9 cellular contexts compared by ENCODE assay signal in genomic region chr17:29614345-29615047, GRCh38. TPM values are rescaled to one million over a fixed set of nuclear protein-coding genes. Genes with fewer than 3 reads are reported as not detected.
DNase-seq lines count a peak whose midpoint lies in the region; ATAC-seq and TF ChIP-seq lines count a peak whose summit lies in the region.
"Had no signal": no experiment of that assay in that cellular context is flagged by ENCODE, and none has a peak within 500 bp of the region (broad histone marks: within the 10 kb centered on the region; RNA-seq: fewer than 3 reads in every experiment).

No MANE protein-coding gene starts in this region.

- peak overlapping the region in 1 of 7 donors; percentile 56 for H3K27ac Mint-ChIP-seq in CD14-positive monocyte
- H3K27ac Mint-ChIP-seq in chondrocyte (ENCODE audit: unreplicated experiment): peak overlapping the region; percentile 65
- H3K27ac Mint-ChIP-seq in nephron progenitor cell: no peak overlapping the region

- no peak overlapping the region for H2AFZ ChIP-seq in Karpas-422 (ENCODE audit: low read length)

- H3K36me3 ChIP-seq in Karpas-422 (ENCODE audit: insufficient read depth, low read length): no peaks in the 10 kb centered on the region
- H3K36me3 ChIP-seq: tibial artery had no signal

- peaks cover 0 to 7% (median 1%) of the 10 kb centered on the region in 7 donors for H3K9me3 Mint-ChIP-seq in CD14-positive monocyte
- H3K9me3 Mint-ChIP-seq in chondrocyte (ENCODE audit: low read depth): no peaks in the 10 kb centered on the region
- no peaks in the 10 kb centered on the region for H3K9me3 Mint-ChIP-seq in nephron progenitor cell

- no peaks in the 10 kb centered on the region for H3K79me2 ChIP-seq in Karpas-422 (ENCODE audit: low read length)

- H3K9me2 ChIP-seq in Karpas-422 (replicated peaks; ENCODE audit: insufficient read depth, low read length): no peaks in the 10 kb centered on the region

- intact Hi-C loops in CD14-positive monocyte (cut with micrococcal nuclease): loop anchor here in 1 of 2 donors (2.0 to 10.0 kb wide), 2 partner anchors 26 to 50 kb away; partner anchors contain the start of genes ABHD15, GIT1 and TP53I13

- H3K27me3 Mint-ChIP-seq in CD14-positive monocyte (ENCODE audit: low read depth in 3 of 3): peaks cover 38 to 68% (median 44%) of the 10 kb centered on the region in 3 donors
- H3K27me3 Mint-ChIP-seq in chondrocyte (ENCODE audit: low read depth): peaks cover 2% of the 10 kb centered on the region
- peaks cover 60% of the 10 kb centered on the region for H3K27me3 Mint-ChIP-seq in nephron progenitor cell (ENCODE audit: low read depth, poor library complexity)

- no peak for ATAC-seq in HG02610 (IDR thresholded peaks at IDR 0.05; ENCODE audit: unreplicated experiment)

- H3K4me2 ChIP-seq in Karpas-422 (ENCODE audit: low read depth, low read length, poor library complexity, severe bottlenecking): peak overlapping the region; percentile 56

- peak overlapping the region; percentile 83 to 92 for H3K4me3 Mint-ChIP-seq in CD14-positive monocyte
- peak overlapping the region; percentile 35 for H3K4me3 Mint-ChIP-seq in chondrocyte (ENCODE audit: unreplicated experiment)
- peak overlapping the region; percentile 51 for H3K4me3 Mint-ChIP-seq in nephron progenitor cell

- no peak overlapping the region for H3K9ac ChIP-seq in Karpas-422 (ENCODE audit: low read length)

- DNase-seq in CD14-positive monocyte (ENCODE audit: low spot score): no peak
- DNase-seq in Karpas-422: no peak
- no peak for DNase-seq in chondrocyte (ENCODE audit: low spot score)
- DNase-seq in nephron progenitor cell: no peak
- no peak for DNase-seq in dermis blood vessel endothelial cell
- DNase-seq in GM03348 (ENCODE audit: low spot score): no peak
- no peak for DNase-seq in occipital lobe (lab: John Stamatoyannopoulos, UW)

- no peaks in the 10 kb centered on the region for H3K9me3 ChIP-seq in Karpas-422 (ENCODE audit: low read length)
- H3K9me3 ChIP-seq: tibial artery had no signal

- H3K36me3 Mint-ChIP-seq in CD14-positive monocyte (no peaks in the 10 kb centered on the region), chondrocyte (ENCODE audit: low read depth) (no peaks in the 10 kb centered on the region), nephron progenitor cell (ENCODE audit: low read depth) (no peaks in the 10 kb centered on the region)

- no peaks in the 10 kb centered on the region for H3K27me3 ChIP-seq in Karpas-422 (ENCODE audit: low read length)

- H3K4me1 Mint-ChIP-seq in CD14-positive monocyte (peaks cover 45% of the 10 kb centered on the region), chondrocyte (ENCODE audit: low read depth) (peaks cover 30% of the 10 kb centered on the region), nephron progenitor cell (peaks cover 42% of the 10 kb centered on the region)

- H3K27ac ChIP-seq in Karpas-422 (ENCODE audit: low read length): no peak overlapping the region

- no peak overlapping the region for H3K4me3 ChIP-seq in Karpas-422 (ENCODE audit: low read length)

- peaks cover 11% of the 10 kb centered on the region; the same call in 1 of the 2 replicates for H4K20me1 ChIP-seq in Karpas-422 (ENCODE audit: insufficient read depth, low read depth, low read length)

- peaks cover 33% of the 10 kb centered on the region for H3K4me1 ChIP-seq in Karpas-422 (ENCODE audit: low read length)

- TF ChIP-seq CTCF in CD14-positive monocyte (IDR thresholded peaks at IDR 0.05) (no peak), chondrocyte (IDR thresholded peaks at IDR 0.05) (no peak), nephron progenitor cell (IDR thresholded peaks at IDR 0.05) (no peak)

RNA-seq across cellular contexts. Expression of gene CORO6, which starts 8.2 kb away (rescaled TPM):
- polyA plus RNA-seq in CD14-positive monocyte: not detected
- 0.79 and 1.8 TPM in 2 replicates for total RNA-seq in Karpas-422 (2014; rRNA removed; shearing (Covaris generic); ENCODE audit: low replicate concordance)
- 6.7 to 7.6 TPM (median 7.2 TPM) in 3 replicates for total RNA-seq in chondrocyte
- 1.6 and 3.9 TPM in 2 replicates for total RNA-seq in dermis blood vessel endothelial cell
- total RNA-seq in occipital lobe: 0.47 TPM

RNA-seq across cellular contexts. Expression of gene ANKRD13B, which starts 21.6 kb away (rescaled TPM):
- polyA plus RNA-seq in CD14-positive monocyte: not detected
- total RNA-seq in Karpas-422 (2014; rRNA removed; shearing (Covaris generic); ENCODE audit: low replicate concordance): 3.5 and 10.9 TPM in 2 replicates
- total RNA-seq in chondrocyte (21.6 to 27.1 TPM (median 24.5 TPM) in 3 replicates), dermis blood vessel endothelial cell (7.7 and 13.9 TPM in 2 replicates), occipital lobe (28.1 TPM)

RNA-seq across cellular contexts. Expression of gene GIT1, which starts 25.0 kb away (rescaled TPM):
- 1 to 10 TPM; 3.1 to 4.4 TPM for polyA plus RNA-seq in CD14-positive monocyte
- 58.7 and 71.5 TPM in 2 replicates for total RNA-seq in Karpas-422 (2014; rRNA removed; shearing (Covaris generic); ENCODE audit: low replicate concordance)
- total RNA-seq in chondrocyte: 32.1 to 37.7 TPM (median 35.7 TPM) in 3 replicates
- 40.7 and 87.2 TPM in 2 replicates for total RNA-seq in dermis blood vessel endothelial cell
- 29.6 TPM for total RNA-seq in occipital lobe

RNA-seq across cellular contexts. Expression of gene TP53I13, which starts 46.0 kb away (rescaled TPM):
- 10 to 100 TPM in 1 of 2 donors, 1 to 10 TPM in 1; 9.4 to 14.4 TPM for polyA plus RNA-seq in CD14-positive monocyte
- 43.8 and 122 TPM in 2 replicates for total RNA-seq in Karpas-422 (2014; rRNA removed; shearing (Covaris generic); ENCODE audit: low replicate concordance)
- total RNA-seq in chondrocyte (44.6 to 49.8 TPM (median 48.3 TPM) in 3 replicates), dermis blood vessel endothelial cell (34.5 and 52.2 TPM in 2 replicates), occipital lobe (6.9 TPM)

RNA-seq across cellular contexts. Expression of gene ABHD15, which starts 47.7 kb away (rescaled TPM):
- 1 to 10 TPM; 3.1 to 3.6 TPM for polyA plus RNA-seq in CD14-positive monocyte
- 9.0 and 17.4 TPM in 2 replicates for total RNA-seq in Karpas-422 (2014; rRNA removed; shearing (Covaris generic); ENCODE audit: low replicate concordance)
- 10.2 to 16.7 TPM (median 11.7 TPM) in 3 replicates for total RNA-seq in chondrocyte
- total RNA-seq in dermis blood vessel endothelial cell: 8.1 and 8.8 TPM in 2 replicates
- total RNA-seq in occipital lobe: 0.78 TPM

Comparison
In these comparisons a context has a peak if more than half of its experiments do, and no peak if none do; other contexts are left out.
1. H3K4me3 Mint-ChIP-seq: peak in every context shown above with its lines; median percentile 88 in CD14-positive monocyte; 51 in nephron progenitor cell; 35 in chondrocyte.